12 cellular contexts compared by ENCODE assay signal in genomic region chr14:21840765-21841164, GRCh38.
DNase-seq lines count a peak whose midpoint lies in the region; ATAC-seq, FAIRE-seq and TF ChIP-seq lines count a peak whose summit lies in the region.
"Had no signal": no experiment of that assay in that cellular context is flagged by ENCODE, and none has a peak within 500 bp of the region (broad histone marks: within the 10 kb centered on the region; RNA-seq: fewer than 3 reads in every experiment).

No MANE protein-coding gene starts in this region.

- H3K4ac ChIP-seq in H1 (replicated peaks; ENCODE audit: insufficient read length, low read depth, low read length), result no peak overlapping the region

- H3K36me3 ChIP-seq in DND-41 (ENCODE audit: insufficient read depth, low read length) (no peaks in the 10 kb centered on the region), HCT116 (ENCODE audit: control insufficient read depth in 1 of 2, insufficient read depth in 2 of 2, low read length in 2 of 2) (no peaks in the 10 kb centered on the region), H1 (ENCODE audit: control insufficient read depth in 2 of 4, insufficient read depth in 4 of 4, low read length in 3 of 4) (no peaks in the 10 kb centered on the region), Caco-2 (ENCODE audit: control insufficient read depth, insufficient read depth, low read length) (no peaks in the 10 kb centered on the region; the same call in 1 of the 2 replicates)
- H3K36me3 ChIP-seq: spleen, upper lobe of left lung had no signal

- H3K23me2 ChIP-seq in H1 (ENCODE audit: low read depth, low read length), result no peaks in the 10 kb centered on the region; the same call in 1 of the 2 replicates

- CTCF ChIA-PET in HCT116 (lab: Charles Lee) (interaction anchor here (0.6 to 2.6 kb wide), 5 partner anchors 9 to 47 kb away, joined by 3 to 14 read pairs (median 7); no protein-coding TSS in a partner anchor), H1 (lab: Charles Lee; ENCODE audit: partially characterized antibody) (interaction anchor here (0.6 to 5.2 kb wide), 12 partner anchors 9 to 159 kb away, joined by 3 to 30 read pairs (median 4); no protein-coding TSS in a partner anchor), Caco-2 (lab: Charles Lee) (interaction anchor here (0.6 to 1.9 kb wide), 3 partner anchors 11 to 47 kb away, joined by 3 to 5 read pairs (median 4); no protein-coding TSS in a partner anchor)

- H3K4me1 ChIP-seq in DND-41 (ENCODE audit: insufficient read depth, low read length), result no peaks in the 10 kb centered on the region
- no peaks in the 10 kb centered on the region for H3K4me1 ChIP-seq in HCT116 (ENCODE audit: control insufficient read depth in 1 of 2, insufficient read depth in 2 of 2, low read length in 2 of 2)
- no peaks in the 10 kb centered on the region for H3K4me1 ChIP-seq in H1 (replicated peaks in 1 of 4; ENCODE audit: control insufficient read depth in 3 of 4, insufficient read depth in 4 of 4, low read length in 3 of 4)
- no peaks in the 10 kb centered on the region for H3K4me1 ChIP-seq in Caco-2
- H3K4me1 ChIP-seq: spleen, upper lobe of left lung had no signal

- H2BK15ac ChIP-seq in H1 (ENCODE audit: low read length), result no peak overlapping the region

- POLR2A ChIA-PET in HCT116 (lab: Charles Lee) (no interaction called here), H1 (lab: Charles Lee; ENCODE audit: partially characterized antibody) (no interaction called here), Caco-2 (lab: Charles Lee) (no interaction called here)

- no peak overlapping the region for H2AK5ac ChIP-seq in H1 (ENCODE audit: low read depth, low read length)

- H4K8ac ChIP-seq in H1 (ENCODE audit: extremely low read depth, insufficient read depth, low read length), result no peak overlapping the region

- H3K56ac ChIP-seq in H1 (replicated peaks; ENCODE audit: insufficient read length, low read depth, low read length), result no peak overlapping the region

- H3K9me3 ChIP-seq in DND-41 (ENCODE audit: insufficient read depth, low read length, severe bottlenecking) (peaks cover 6% of the 10 kb centered on the region), HCT116 (ENCODE audit: control insufficient read depth in 1 of 2, insufficient read depth in 1 of 2, low read depth in 1 of 2, low read length in 2 of 2) (no peaks in the 10 kb centered on the region), H1 (ENCODE audit: insufficient read depth in 2 of 2, low read depth in 1 of 2, low read length in 1 of 2) (no peaks in the 10 kb centered on the region; a peak in 1 of 4 replicates), Caco-2 (no peaks in the 10 kb centered on the region)

- no peaks in the 10 kb centered on the region for H3K36me3 Mint-ChIP-seq in T-helper 2 cell treated with Interferon-gamma antibody and Interleukin-4, amounts not matched to agents 5 μg/mL and 100 μg/mL, for 36 hours (ENCODE audit: low read depth)
- H3K36me3 Mint-ChIP-seq in Caco-2 (ENCODE audit: insufficient read depth, unreplicated experiment), result no peaks in the 10 kb centered on the region
- H3K36me3 Mint-ChIP-seq in CD14-positive monocyte, result no peaks in the 10 kb centered on the region

- H3K27me3 ChIP-seq in DND-41 (ENCODE audit: insufficient read depth, low read length, poor library complexity) (peaks cover 17% of the 10 kb centered on the region), HCT116 (ENCODE audit: insufficient read depth, low read length) (peaks cover 36% of the 10 kb centered on the region), H1 (replicated peaks in 1 of 4; ENCODE audit: control insufficient read depth in 3 of 4, extremely low read depth in 1 of 4, insufficient read depth in 3 of 4, low read length in 3 of 4) (no peaks in the 10 kb centered on the region; a peak in 2 of 7 replicates), Caco-2 (replicated peaks; ENCODE audit: control insufficient read depth, insufficient read depth, low read length) (no peaks in the 10 kb centered on the region; the same call in 1 of the 2 replicates)
- H3K27me3 ChIP-seq: upper lobe of left lung had no signal

- peaks cover 37% of the 10 kb centered on the region for H3K27me3 Mint-ChIP-seq in T-helper 2 cell treated with Interferon-gamma antibody and Interleukin-4, amounts not matched to agents 5 μg/mL and 100 μg/mL, for 36 hours (ENCODE audit: low read depth)
- H3K27me3 Mint-ChIP-seq in Caco-2 (ENCODE audit: insufficient read depth, unreplicated experiment) (peaks cover 16% of the 10 kb centered on the region), CD14-positive monocyte (ENCODE audit: low read depth in 3 of 3) (peaks cover 2 to 3% (median 3%) of the 10 kb centered on the region in 3 donors)

- RAD21 ChIA-PET in HCT116 (lab: Charles Lee; ENCODE audit: low non-redundant PET in 1 of 2, low total read pairs in 2 of 2, uncharacterized antibody in 2 of 2, unreplicated experiment in 2 of 2), result no interaction called here

- no peaks in the 10 kb centered on the region for H3K9me2 ChIP-seq in HCT116 (ENCODE audit: insufficient read depth)

- no peaks in the 10 kb centered on the region for H3K79me1 ChIP-seq in H1 (ENCODE audit: low read depth, low read length)

- no peak overlapping the region for H3K14ac ChIP-seq in H1 (ENCODE audit: insufficient read length)

- TF ChIP-seq CTCF in DND-41 (IDR thresholded peaks at IDR 0.05; ENCODE audit: borderline replicate concordance, extremely low read depth, low read length, poor library complexity, severe bottlenecking) (peak; percentile 11), HCT116 (IDR thresholded peaks at IDR 0.05 in 2 of 3, conservative IDR thresholded peaks at IDR 0.05 in 1 of 3; ENCODE audit: borderline replicate concordance in 1 of 3, insufficient read depth in 1 of 3, low read depth in 2 of 3, low read length in 2 of 3) (peak in 2 of 3 experiments; percentile 13 to 24; a peak in 1 of 6 replicates), H1 (IDR thresholded peaks at IDR 0.05; ENCODE audit: control extremely low read depth in 1 of 3, insufficient read depth in 1 of 3, low read depth in 1 of 3, low read length in 3 of 3) (peak in 2 of 3 experiments; percentile 28 to 30; a peak in 2 of 4 replicates), Caco-2 (IDR thresholded peaks at IDR 0.05; ENCODE audit: insufficient read depth in 1 of 2, low read depth in 1 of 2, low read length in 1 of 2, severe bottlenecking in 1 of 2, unreplicated experiment in 1 of 2) (no peak), CD14-positive monocyte (IDR thresholded peaks at IDR 0.05) (no peak)

- H3K18ac ChIP-seq in H1 (ENCODE audit: extremely low read depth, low read length), result no peak overlapping the region

- no peak overlapping the region for H2BK20ac ChIP-seq in H1 (ENCODE audit: low read length)

- H3K27ac Mint-ChIP-seq in T-helper 2 cell treated with Interferon-gamma antibody and Interleukin-4, amounts not matched to agents 5 μg/mL and 100 μg/mL, for 36 hours, result peak overlapping the region; percentile 77
- H3K27ac Mint-ChIP-seq in Caco-2 (ENCODE audit: unreplicated experiment) (no peak overlapping the region), CD14-positive monocyte (no peak overlapping the region)

- H2AFZ ChIP-seq in DND-41 (ENCODE audit: low read depth, low read length) (no peak overlapping the region), HCT116 (ENCODE audit: low read depth, low read length, poor library complexity, severe bottlenecking) (no peak overlapping the region), H1 (ENCODE audit: low read length) (no peak overlapping the region)

- H2BK5ac ChIP-seq in H1 (ENCODE audit: low read depth, low read length), result no peak overlapping the region

- ATAC-seq in DND-41 (ENCODE audit: insufficient read depth, low read depth) (no peak), HCT116 (peak; percentile 60; the same call in 1 of the 2 replicates), GM18867 (IDR thresholded peaks at IDR 0.05; ENCODE audit: unreplicated experiment) (no peak)

- H2BK12ac ChIP-seq in H1 (ENCODE audit: low read depth, low read length), result no peak overlapping the region

- no peak overlapping the region for H2BK120ac ChIP-seq in H1 (replicated peaks; ENCODE audit: low read depth, low read length)

- TF ChIP-seq RAD21 in HCT116 (IDR thresholded peaks at IDR 0.05; ENCODE audit: low read depth), result no peak
- peak; percentile 28 to 36; a peak in 3 of 4 replicates for TF ChIP-seq RAD21 in H1 (IDR thresholded peaks at IDR 0.05 in 1 of 2, conservative IDR thresholded peaks at IDR 0.05 in 1 of 2; ENCODE audit: low read depth in 2 of 2, low read length in 2 of 2)

- no peak overlapping the region for H4K91ac ChIP-seq in H1 (replicated peaks; ENCODE audit: insufficient read length, low read length)

- intact Hi-C loops in HCT116 (cut with micrococcal nuclease), result no loop called here
- intact Hi-C loops in Caco-2 (cut with micrococcal nuclease; ENCODE audit: unreplicated experiment), result no loop called here
- intact Hi-C loops in CD14-positive monocyte (cut with micrococcal nuclease), result no loop called here

- H3K79me2 ChIP-seq in DND-41 (ENCODE audit: insufficient read depth, low read length), result no peaks in the 10 kb centered on the region
- H3K79me2 ChIP-seq in HCT116 (ENCODE audit: insufficient read depth, low read length), result no peaks in the 10 kb centered on the region
- H3K79me2 ChIP-seq in H1 (ENCODE audit: control insufficient read depth in 1 of 2, insufficient read depth in 2 of 2, low read length in 2 of 2), result no peaks in the 10 kb centered on the region

- no peak overlapping the region for H3K23ac ChIP-seq in H1 (ENCODE audit: insufficient read length)

- no peak for DNase-seq in DND-41
- peak; percentile 24 for DNase-seq in HCT116 (ENCODE audit: low read depth, low spot score)
- no peak for DNase-seq in T-helper 2 cell treated with Interferon-gamma antibody and Interleukin-4, amounts not matched to agents 5 μg/mL and 100 μg/mL, for 36 hours (ENCODE audit: low spot score)
- no peak for DNase-seq in H1 (ENCODE audit: low read depth in 1 of 2, low spot score in 2 of 2)
- no peak for DNase-seq in Caco-2
- no peak for DNase-seq in CD14-positive monocyte (ENCODE audit: low spot score)
- no peak for DNase-seq in NCI-H1105 (lab: John Stamatoyannopoulos, UW)
- DNase-seq: NCI-H1048, NCI-H446, spleen, upper lobe of left lung had no signal

- H3K4me3 ChIP-seq in DND-41 (ENCODE audit: low read depth in 1 of 2, low read length in 2 of 2), result no peak overlapping the region
- no peak overlapping the region for H3K4me3 ChIP-seq in HCT116 (replicated peaks in 1 of 2; ENCODE audit: low read depth in 1 of 2, low read length in 2 of 2)
- H3K4me3 ChIP-seq in H1 (ENCODE audit: extremely low read depth in 1 of 4, insufficient read depth in 2 of 4, low read depth in 3 of 4, low read length in 4 of 4), result no peak overlapping the region
- no peak overlapping the region for H3K4me3 ChIP-seq in Caco-2 (ENCODE audit: low read depth, low read length)
- H3K4me3 ChIP-seq: spleen, upper lobe of left lung had no signal

- H3K27ac ChIP-seq in DND-41 (ENCODE audit: low read length) (no peak overlapping the region), HCT116 (ENCODE audit: low read depth, low read length) (no peak overlapping the region), H1 (ENCODE audit: low read depth, low read length) (no peak overlapping the region)
- H3K27ac ChIP-seq: spleen, upper lobe of left lung had no signal

- peak overlapping the region; percentile 57 for H3K4me3 Mint-ChIP-seq in T-helper 2 cell treated with Interferon-gamma antibody and Interleukin-4, amounts not matched to agents 5 μg/mL and 100 μg/mL, for 36 hours
- H3K4me3 Mint-ChIP-seq in Caco-2 (ENCODE audit: unreplicated experiment), result no peak overlapping the region
- H3K4me3 Mint-ChIP-seq in CD14-positive monocyte, result no peak overlapping the region

- TF ChIP-seq POLR2A in HCT116 (IDR thresholded peaks at IDR 0.05; ENCODE audit: borderline replicate concordance, extremely low read depth, insufficient read depth, insufficient read length), result no peak
- no peak for TF ChIP-seq POLR2A in H1 (IDR thresholded peaks at IDR 0.05; ENCODE audit: control extremely low read depth in 1 of 2, low read depth in 2 of 2, low read length in 2 of 2)

- WGBS in H1 (ENCODE audit: extremely low coverage in 1 of 2, insufficient coverage in 1 of 2, insufficient read length in 1 of 2, insufficient replicate concordance in 2 of 2, low coverage in 1 of 2, low lambda C conversion rate in 2 of 2, missing lambda C conversion rate in 1 of 2), 2 experiments, result 39 to 100% methylated on average over 1 to 4 of the region's 4 CpGs

- H3K4me2 ChIP-seq in DND-41 (ENCODE audit: insufficient read depth, low read length) (no peak overlapping the region), HCT116 (ENCODE audit: low read length) (no peak overlapping the region), H1 (ENCODE audit: insufficient read depth in 1 of 2, low read depth in 2 of 2, low read length in 2 of 2) (no peak overlapping the region)

- no peak overlapping the region for H3K9ac ChIP-seq in DND-41 (ENCODE audit: low read depth, low read length)
- no peak overlapping the region for H3K9ac ChIP-seq in HCT116 (ENCODE audit: low read length)
- no peak overlapping the region for H3K9ac ChIP-seq in H1 (replicated peaks in 1 of 4; ENCODE audit: extremely low read depth in 1 of 4, low read depth in 3 of 4, low read length in 3 of 4)

- H3K4me1 Mint-ChIP-seq in T-helper 2 cell treated with Interferon-gamma antibody and Interleukin-4, amounts not matched to agents 5 μg/mL and 100 μg/mL, for 36 hours (ENCODE audit: low read depth), result peaks cover 10% of the 10 kb centered on the region
- H3K4me1 Mint-ChIP-seq in Caco-2 (ENCODE audit: low read depth, unreplicated experiment) (no peaks in the 10 kb centered on the region), CD14-positive monocyte (no peaks in the 10 kb centered on the region)

- no peaks in the 10 kb centered on the region for H3K9me3 Mint-ChIP-seq in T-helper 2 cell treated with Interferon-gamma antibody and Interleukin-4, amounts not matched to agents 5 μg/mL and 100 μg/mL, for 36 hours
- H3K9me3 Mint-ChIP-seq in Caco-2 (ENCODE audit: unreplicated experiment) (no peaks in the 10 kb centered on the region), CD14-positive monocyte (peaks cover 0 to 9% (median 3%) of the 10 kb centered on the region in 7 donors)

- no peak overlapping the region for H4K5ac ChIP-seq in H1 (ENCODE audit: insufficient read length, low read depth, low read length)

- BruUV-seq in HCT116 (replicated peaks; lab: Mats Ljungman, UMichigan) (no TSS peak), Caco-2 (replicated peaks; lab: Mats Ljungman, UMichigan) (no TSS peak)

- no peak for FAIRE-seq in H1 (lab: Jason Lieb, UNC)

- no peaks in the 10 kb centered on the region for H4K20me1 ChIP-seq in DND-41 (ENCODE audit: insufficient read depth, low read length)
- H4K20me1 ChIP-seq in HCT116 (ENCODE audit: insufficient read depth), result no peaks in the 10 kb centered on the region
- H4K20me1 ChIP-seq in H1 (replicated peaks in 1 of 2; ENCODE audit: control insufficient read depth in 1 of 2, insufficient read depth in 2 of 2, low read length in 2 of 2), result no peaks in the 10 kb centered on the region

- TF ChIP-seq EP300 in H1 (IDR thresholded peaks at IDR 0.05; ENCODE audit: borderline replicate concordance in 1 of 2, low read depth in 2 of 2, low read length in 2 of 2), result no peak

Comparison
In these comparisons a context has a peak if more than half of its experiments do, and no peak if none do; other contexts are left out.
1. CTCF ChIP-seq: peak in DND-41 (single experiment), HCT116 (2 of 3) and H1 (2 of 3); none in Caco-2 (0 of 2) and CD14-positive monocyte (single experiment).